Comparison of ENCODE assay signal across 8 cellular contexts in genomic region chr1:178532392-178532791, GRCh38. TPM values are rescaled to one million over a fixed set of nuclear protein-coding genes. Genes with fewer than 3 reads are reported as not detected.
DNase-seq lines count a peak whose midpoint lies in the region; ATAC-seq lines count a peak whose summit lies in the region.

No MANE protein-coding gene starts in this region.

- H3K27me3 ChIP-seq in right cardiac atrium (ENCODE audit: control insufficient read depth, insufficient read depth): no peaks in the 10 kb centered on the region

- H3K27ac ChIP-seq in right cardiac atrium (ENCODE audit: low read length): no peak overlapping the region

- ATAC-seq in HG02571 (IDR thresholded peaks at IDR 0.05; ENCODE audit: unreplicated experiment): peak; percentile 72
- peak; percentile 65 to 67 for ATAC-seq in right cardiac atrium
- no peak for ATAC-seq in GM18873 (IDR thresholded peaks at IDR 0.05; ENCODE audit: low FRiP score, unreplicated experiment)

- H3K9me3 ChIP-seq in right cardiac atrium (ENCODE audit: control insufficient read depth, low read length): no peaks in the 10 kb centered on the region

- DNase-seq in GM04504 (ENCODE audit: low read depth): peak; percentile 62
- DNase-seq in NCI-H1417 treated with DMSO at 0.1 percent for 48 hours (lab: John Stamatoyannopoulos, UW): peak; percentile 24
- peak; percentile 42 to 64 (median 54) for DNase-seq in T-helper 1 cell
- DNase-seq in amniotic stem cell (lab: John Stamatoyannopoulos, UW): peak; percentile 61
- DNase-seq in right cardiac atrium: peak; percentile 80 to 93 (median 93)
- DNase-seq in renal cortical epithelial cell (ENCODE audit: low read depth): peak; percentile 54

- 18% methylated on average over 13 of the region's 13 CpGs for WGBS in right cardiac atrium

- H3K4me3 ChIP-seq in right cardiac atrium (ENCODE audit: low read length): no peak overlapping the region

- intact Hi-C loops in right cardiac atrium (cut with DNase I): loop anchor here in 2 of 4 donors (5.0 to 10.0 kb wide), 2 partner anchors 470 to 482 kb away; no protein-coding TSS in a partner anchor

- peaks cover 9% of the 10 kb centered on the region for H3K4me1 ChIP-seq in right cardiac atrium (ENCODE audit: control insufficient read depth, insufficient read depth, low read length)

RNA-seq across cellular contexts. Expression of gene TEX35, which starts 19.5 kb away (rescaled TPM):
- total RNA-seq in right cardiac atrium (under 1 TPM in 3 of 4 donors, not detected in 1; 0.20 to 0.49 (median 0.26) TPM), renal cortical epithelial cell (not detected in 2 replicates)
- 0.23 TPM for polyA plus RNA-seq in right cardiac atrium

RNA-seq across cellular contexts. Expression of gene CLEC20A, which starts 35.6 kb away (rescaled TPM):
- total RNA-seq in right cardiac atrium (under 1 TPM in 1 of 4 donors, not detected in 3; 0.51 TPM), renal cortical epithelial cell (not detected in 2 replicates)
- 0.16 TPM for polyA plus RNA-seq in right cardiac atrium

Comparison
In these comparisons a context has a peak if more than half of its experiments do, and no peak if none do; other contexts are left out.
1. DNase-seq: peak in every context shown above with its lines; median percentile 93 in right cardiac atrium; 62 in GM04504; 61 in amniotic stem cell; 54 in T-helper 1 cell; 54 in renal cortical epithelial cell; 24 in NCI-H1417 treated with DMSO at 0.1 percent for 48 hours.